Comparison of ENCODE assay signal across 24 cellular contexts in genomic region chr20:58707770-58708169, GRCh38. TPM values are rescaled to one million over a fixed set of nuclear protein-coding genes. Genes with fewer than 3 reads are reported as not detected.
DNase-seq lines count a peak whose midpoint lies in the region; ATAC-seq lines count a peak whose summit lies in the region.
"Had no signal": no experiment of that assay in that cellular context is flagged by ENCODE, and none has a peak within 500 bp of the region (broad histone marks: within the 10 kb centered on the region; RNA-seq: fewer than 3 reads in every experiment).

No MANE protein-coding gene starts in this region.

- H3K9me3 ChIP-seq in right cardiac atrium (ENCODE audit: control insufficient read depth, low read length), result no peaks in the 10 kb centered on the region

- no peak overlapping the region for H3K27ac ChIP-seq in right cardiac atrium (ENCODE audit: low read length)
- H3K27ac ChIP-seq: SK-N-MC had no signal

- H3K4me1 ChIP-seq in right cardiac atrium (ENCODE audit: control insufficient read depth, insufficient read depth, low read length), result no peaks in the 10 kb centered on the region

- H3K27me3 ChIP-seq in right cardiac atrium (ENCODE audit: control insufficient read depth, insufficient read depth), result no peaks in the 10 kb centered on the region

- WGBS in right cardiac atrium, result 97% methylated on average over 10 of the region's 10 CpGs

- DNase-seq in Right ventricle myocardium superior (peak; percentile 10), right cardiac atrium (no peak), islet precursor cell (peak; percentile 42), posterior vena cava (ENCODE audit: low spot score) (peak; percentile 19), HT-29 (ENCODE audit: low spot score) (no peak)
- DNase-seq: AML-193; C1 segment of cervical spinal cord; DND-41; HCEC 1CT; NCI-H1092; NCI-H1436 treated with DMSO at 0.1 percent for 48 hours; NCI-H2029; NCI-H2227 treated with DMSO at 0.1 percent for 48 hours; NCI-H510A treated with DMSO at 0.1 percent for 48 hours; NCI-H748 treated with DMSO at 0.1 percent for 48 hours; NK-92 treated with Interleukin-12 subunit alpha and Interleukin-12 subunit beta, amount 100 ng/mL, for 24 hours had no signal

- intact Hi-C loops in Right ventricle myocardium superior (cut with DNase I) (no loop called here), right cardiac atrium (cut with DNase I) (no loop called here), posterior vena cava (cut with DNase I) (no loop called here)

- ATAC-seq in Right ventricle myocardium superior (ENCODE audit: poor library complexity) (no peak), right cardiac atrium (no peak), GM21390 (IDR thresholded peaks at IDR 0.05; ENCODE audit: unreplicated experiment) (no peak), GM18498 (IDR thresholded peaks at IDR 0.05; ENCODE audit: unreplicated experiment) (no peak)
- ATAC-seq: CD8-positive, alpha-beta T cell; GM12878; GM23338; K562; Panc1 had no signal

- no peak overlapping the region for H3K4me3 ChIP-seq in right cardiac atrium (ENCODE audit: low read length)
- H3K4me3 ChIP-seq: GM12878, GM23338, K562, SK-N-MC had no signal

RNA-seq across cellular contexts. Expression of gene NPEPL1, which starts 15.2 kb away (rescaled TPM):
- 24.4 TPM for total RNA-seq in Right ventricle myocardium superior
- 10 to 100 TPM; 22.0 to 28.8 (median 23.0) TPM for total RNA-seq in right cardiac atrium
- 26.1 TPM for polyA plus RNA-seq in right cardiac atrium
- 10 to 100 TPM; 28.5 to 31.4 TPM for total RNA-seq in posterior vena cava
- 21.3 and 21.6 TPM in 2 replicates for total RNA-seq in HT-29 (2014; rRNA removed; shearing (Covaris generic))

RNA-seq across cellular contexts. Expression of gene STX16, which starts 56.7 kb away (rescaled TPM):
- total RNA-seq in Right ventricle myocardium superior (21.8 TPM), right cardiac atrium (10 to 100 TPM; 28.0 to 35.0 (median 33.3) TPM), posterior vena cava (10 to 100 TPM; 38.7 to 41.5 TPM)
- 28.8 TPM for polyA plus RNA-seq in right cardiac atrium
- total RNA-seq in HT-29 (2014; rRNA removed; shearing (Covaris generic)), result 29.2 and 29.5 TPM in 2 replicates

Comparison
In these comparisons a context has a peak if more than half of its experiments do, and no peak if none do; other contexts are left out.
1. DNase-seq: peak in Right ventricle myocardium superior (single experiment), islet precursor cell (single experiment) and posterior vena cava (single experiment); none in right cardiac atrium (0 of 3) and HT-29 (single experiment).